19 cellular contexts compared by ENCODE assay signal in the genomic region with DNA sequence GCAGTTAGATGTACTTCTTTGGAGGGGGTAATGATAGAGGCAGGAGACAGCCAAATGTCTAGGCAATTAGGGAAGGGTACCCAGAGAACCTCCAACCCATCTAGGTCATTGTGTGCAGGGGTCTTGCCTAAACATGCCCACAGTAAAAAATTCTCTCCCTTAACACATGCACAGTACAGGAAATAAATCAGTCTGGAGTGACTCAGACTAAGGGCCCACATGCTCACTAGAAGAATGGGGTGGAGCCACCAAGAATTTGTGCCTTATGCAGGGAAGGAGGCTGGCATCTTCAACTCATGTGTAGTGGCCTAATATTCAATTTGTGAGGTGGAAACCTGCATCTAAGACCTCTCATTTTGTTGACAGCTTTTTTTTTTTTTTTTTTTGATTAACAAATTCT.
DNase-seq lines count a peak whose midpoint lies in the region; TF ChIP-seq lines count a peak whose summit lies in the region.
"Had no signal": no experiment of that assay in that cellular context is flagged by ENCODE, and none has a peak within 500 bp of the region (broad histone marks: within the 10 kb centered on the region; RNA-seq: fewer than 3 reads in every experiment).

No MANE protein-coding gene starts in this region.

- H3K4me1 ChIP-seq in adrenal gland (replicated peaks in 1 of 2) (no peaks in the 10 kb centered on the region), esophagus squamous epithelium (no peaks in the 10 kb centered on the region), suprapubic skin (no peaks in the 10 kb centered on the region)
- H3K4me1 ChIP-seq: A549, ascending aorta, heart right ventricle, transverse colon had no signal

- H3K27ac ChIP-seq in adrenal gland (no peak overlapping the region), esophagus squamous epithelium (no peak overlapping the region), suprapubic skin (no peak overlapping the region)
- H3K27ac ChIP-seq: A549, ascending aorta, heart right ventricle, transverse colon had no signal

- DNase-seq in SIG-M5 treated with dmso at 0.1 percent for 504 hours (lab: John Stamatoyannopoulos, UW; ENCODE audit: unreplicated experiment) (peak; percentile 1), SIG-M5 (lab: John Stamatoyannopoulos, UW) (no peak), adrenal gland (peak in 6 of 7 donors; percentile 14 to 43 (median 30)), foreskin fibroblast (peak; percentile 28 to 60), lower leg skin (ENCODE audit: low spot score in 2 of 2) (no peak), esophagus squamous epithelium (lab: John Stamatoyannopoulos, UW) (no peak), suprapubic skin (ENCODE audit: low spot score in 2 of 2) (no peak), DMS114 treated with DMSO at 0.1 percent for 48 hours (lab: John Stamatoyannopoulos, UW; ENCODE audit: unreplicated experiment) (no peak)
- DNase-seq: activated CD4-positive, alpha-beta T cell treated with anti-CD3 and anti-CD28 coated beads, Interleukin-2, amount 10 ng/mL, durations not matched to agents 7 days and 5 days; activated naive CD4-positive, alpha-beta T cell treated with Interleukin-2 at 50 U/mL for 16 hours; activated T-cell treated with anti-CD3 and anti-CD28 coated beads for 4 hours; CD4-positive, alpha-beta T cell; heart right ventricle; mesenchymal stem cell; NCI-H1048; NCI-H2171; transverse colon had no signal

- no peak for TF ChIP-seq POLR2A in adrenal gland (IDR thresholded peaks at IDR 0.05)
- TF ChIP-seq POLR2A in lower leg skin (IDR thresholded peaks at IDR 0.05) = no peak
- TF ChIP-seq POLR2A in esophagus squamous epithelium (IDR thresholded peaks at IDR 0.05) = no peak
- no peak for TF ChIP-seq POLR2A in suprapubic skin (IDR thresholded peaks at IDR 0.05)

- H3K4me3 ChIP-seq in adrenal gland (no peak overlapping the region), foreskin fibroblast (ENCODE audit: low read depth in 1 of 2, low read length in 2 of 2) (no peak overlapping the region), lower leg skin (ENCODE audit: low read depth, poor library complexity, severe bottlenecking) (no peak overlapping the region), esophagus squamous epithelium (no peak overlapping the region), suprapubic skin (no peak overlapping the region)
- H3K4me3 ChIP-seq: A549, ascending aorta, heart right ventricle, transverse colon had no signal

- no peak for TF ChIP-seq EP300 in suprapubic skin (IDR thresholded peaks at IDR 0.05)

- no peak for TF ChIP-seq CTCF in adrenal gland (IDR thresholded peaks at IDR 0.05)
- no peak for TF ChIP-seq CTCF in foreskin fibroblast (IDR thresholded peaks at IDR 0.05; ENCODE audit: low read depth, low read length)
- no peak for TF ChIP-seq CTCF in lower leg skin (IDR thresholded peaks at IDR 0.05)
- TF ChIP-seq CTCF in esophagus squamous epithelium (IDR thresholded peaks at IDR 0.05) = no peak
- no peak for TF ChIP-seq CTCF in suprapubic skin (IDR thresholded peaks at IDR 0.05)

- intact Hi-C loops in adrenal gland (cut with DNase I) = no loop called here
- intact Hi-C loops in lower leg skin (cut with DNase I; ENCODE audit: low total_unique reads) = no loop called here
- intact Hi-C loops in esophagus squamous epithelium (cut with DNase I) = no loop called here

- no peaks in the 10 kb centered on the region for H3K9me3 ChIP-seq in adrenal gland (replicated peaks in 1 of 3)
- no peaks in the 10 kb centered on the region for H3K9me3 ChIP-seq in esophagus squamous epithelium
- no peaks in the 10 kb centered on the region for H3K9me3 ChIP-seq in suprapubic skin
- H3K9me3 ChIP-seq: A549, ascending aorta, transverse colon had no signal

- H3K27me3 ChIP-seq in adrenal gland (no peaks in the 10 kb centered on the region), esophagus squamous epithelium (no peaks in the 10 kb centered on the region), suprapubic skin (no peaks in the 10 kb centered on the region)
- H3K27me3 ChIP-seq: ascending aorta, heart right ventricle, transverse colon had no signal

- H3K36me3 ChIP-seq in adrenal gland (replicated peaks in 1 of 2) (no peaks in the 10 kb centered on the region), esophagus squamous epithelium (no peaks in the 10 kb centered on the region), suprapubic skin (no peaks in the 10 kb centered on the region)
- H3K36me3 ChIP-seq: ascending aorta, heart right ventricle, transverse colon had no signal

Comparison
In these comparisons a context has a peak if more than half of its experiments do, and no peak if none do; other contexts are left out.
1. DNase-seq: peak in SIG-M5 treated with dmso at 0.1 percent for 504 hours (single experiment), adrenal gland (6 of 7) and foreskin fibroblast (2 of 2); none in SIG-M5 (single experiment), lower leg skin (0 of 2), esophagus squamous epithelium (single experiment), suprapubic skin (0 of 2) and DMS114 treated with DMSO at 0.1 percent for 48 hours (single experiment).